ENCODE assay signal across 21 cellular contexts in genomic region chr5:4411664-4412063, GRCh38.
"Had no signal": no experiment of that assay in that cellular context is flagged by ENCODE, and none has a peak within 500 bp of the region (broad histone marks: within the 10 kb centered on the region; RNA-seq: fewer than 3 reads in every experiment).

No MANE protein-coding gene starts in this region.

- H3K36me3 ChIP-seq: heart right ventricle, pancreas, suprapubic skin, tibial artery, upper lobe of left lung, vagina had no signal

- H3K4me1 Mint-ChIP-seq: natural killer cell; neural crest cell; stimulated activated effector memory CD8-positive, alpha-beta T cell treated with anti-CD3 and anti-CD28 coated beads, Interleukin-12 subunit alpha, Interleukin-12 subunit beta, amount 100 ng/mL, for 72 hours had no signal

- H3K4me1 ChIP-seq: heart right ventricle, pancreas, suprapubic skin, tibial artery, upper lobe of left lung, vagina had no signal

- H3K4me3 Mint-ChIP-seq: natural killer cell; neural crest cell; stimulated activated effector memory CD8-positive, alpha-beta T cell treated with anti-CD3 and anti-CD28 coated beads, Interleukin-12 subunit alpha, Interleukin-12 subunit beta, amount 100 ng/mL, for 72 hours had no signal

- H3K9me3 Mint-ChIP-seq: neural crest cell had no signal

- H3K27me3 ChIP-seq: pancreas, suprapubic skin, tibial artery, upper lobe of left lung, vagina had no signal

- ATAC-seq: heart right ventricle; natural killer cell; pancreas; right cardiac atrium; stimulated activated effector memory CD8-positive, alpha-beta T cell treated with anti-CD3 and anti-CD28 coated beads, Interleukin-12 subunit alpha, Interleukin-12 subunit beta, amount 100 ng/mL, for 72 hours; stimulated activated naive CD8-positive, alpha-beta T cell treated with anti-CD3 and anti-CD28 coated beads, Interleukin-15, Interleukin-2, amounts not matched to agents 100 U/mL and 50 U/mL, for 24 hours had no signal

- H3K4me3 ChIP-seq: coronary artery, heart right ventricle, pancreas, smooth muscle cell, suprapubic skin, tibial artery, upper lobe of left lung, vagina had no signal

- H3K27ac ChIP-seq: coronary artery, heart right ventricle, pancreas, suprapubic skin, tibial artery, upper lobe of left lung, vagina had no signal

- H3K9me3 ChIP-seq: heart right ventricle, pancreas, suprapubic skin, tibial artery, upper lobe of left lung, vagina had no signal

- H3K36me3 Mint-ChIP-seq: natural killer cell; stimulated activated effector memory CD8-positive, alpha-beta T cell treated with anti-CD3 and anti-CD28 coated beads, Interleukin-12 subunit alpha, Interleukin-12 subunit beta, amount 100 ng/mL, for 72 hours had no signal

- H3K27ac Mint-ChIP-seq: natural killer cell; progenitor cell of endocrine pancreas; stimulated activated effector memory CD8-positive, alpha-beta T cell treated with anti-CD3 and anti-CD28 coated beads, Interleukin-12 subunit alpha, Interleukin-12 subunit beta, amount 100 ng/mL, for 72 hours had no signal

- DNase-seq: effector CD4-positive, alpha-beta T cell; foreskin melanocyte; heart right ventricle; hypothalamus; kidney glomerular epithelial cell; natural killer cell; nucleus accumbens; pancreas; right cardiac atrium; stimulated activated CD4-positive, alpha-beta T cell treated with anti-CD3 and anti-CD28 coated beads, Interleukin-2, amount 100 ng/mL, for 48 hours; stimulated activated naive CD8-positive, alpha-beta T cell treated with anti-CD3 and anti-CD28 coated beads, Interleukin-15, Interleukin-2, amounts not matched to agents 100 U/mL and 50 U/mL, for 24 hours; tibial artery; upper lobe of left lung had no signal

- FAIRE-seq: islet of Langerhans, pancreas had no signal

- H3K4me2 ChIP-seq: smooth muscle cell had no signal
